1 cellular context compared by ENCODE assay signal in genomic region chr6:158853072-158853871, GRCh38.
A peak's percentile ranks its signal among the peaks of the same experiment; 100 is the strongest.
TF ChIP-seq lines count a peak whose summit lies in the region.

No MANE protein-coding gene starts in this region.

TF ChIP-seq in K562, 482 proteins besides CTCF, POLR2A, EP300 and RAD21 (continued from another document and continues in another):
- TF ChIP-seq REST (CRISPR knock-in tag; IDR thresholded peaks at IDR 0.05; ENCODE audit: low read depth) (no peak), LCOR (CRISPR knock-in tag; IDR thresholded peaks at IDR 0.05) (peak; percentile 90; the same call in 1 of the 2 replicates), POLR2H (tag; IDR thresholded peaks at IDR 0.05; ENCODE audit: low read depth) (no peak; the same call in 1 of the 2 replicates), E2F1 (CRISPR knock-in tag; IDR thresholded peaks at IDR 0.05) (peak; percentile 71; the same call in 1 of the 2 replicates), NFE2 (IDR thresholded peaks at IDR 0.05; ENCODE audit: low read depth) (peak; percentile 85), RBM22 (IDR thresholded peaks at IDR 0.05; ENCODE audit: low read depth, low read length, poor library complexity, severe bottlenecking) (no peak), ZNF717 (CRISPR knock-in tag; IDR thresholded peaks at IDR 0.05) (no peak), MYNN (IDR thresholded peaks at IDR 0.05) (peak; percentile 97), MYNN (CRISPR knock-in tag; IDR thresholded peaks at IDR 0.05) (no peak), TEAD4 (IDR thresholded peaks at IDR 0.05; ENCODE audit: low read length) (peak; percentile 99), TEAD4 (CRISPR knock-in tag; IDR thresholded peaks at IDR 0.05; ENCODE audit: borderline replicate concordance) (peak; percentile 98), CHCHD3 (CRISPR knock-in tag; IDR thresholded peaks at IDR 0.05) (no peak), ZBTB11 (CRISPR knock-in tag; IDR thresholded peaks at IDR 0.05) (peak in 1 of 3 experiments; percentile 85; a peak in 2 of 6 replicates), ZNF239 (CRISPR knock-in tag; IDR thresholded peaks at IDR 0.05) (no peak), KAT2B (IDR thresholded peaks at IDR 0.05; ENCODE audit: low read depth, low read length) (no peak), ZNF79 (CRISPR knock-in tag; IDR thresholded peaks at IDR 0.05; ENCODE audit: low read depth) (no peak), FOXK1 (CRISPR knock-in tag; IDR thresholded peaks at IDR 0.05; ENCODE audit: borderline replicate concordance) (peak; percentile 96), SP2 (IDR thresholded peaks at IDR 0.05; ENCODE audit: extremely low read depth, low read depth, low read length, poor library complexity, severe bottlenecking) (peak; percentile 29), ARNT (IDR thresholded peaks at IDR 0.05) (peak; percentile 99 to 100), ELF1 (tag; IDR thresholded peaks at IDR 0.05) (peak; percentile 75), ZBTB26 (CRISPR knock-in tag; IDR thresholded peaks at IDR 0.05) (peak; percentile 99), PTTG1 (tag; IDR thresholded peaks at IDR 0.05; ENCODE audit: low read depth) (no peak), HDAC6 (IDR thresholded peaks at IDR 0.05; ENCODE audit: low read depth, low read length) (0 out of 2 replicates have a peak, but pooled peaks have one; percentile 31), SMAD4 (CRISPR knock-in tag; conservative IDR thresholded peaks at IDR 0.05) (peak; percentile 84; the same call in 1 of the 2 replicates), FOXP1 (CRISPR knock-in tag; IDR thresholded peaks at IDR 0.05) (peak; percentile 96), STAT5B (CRISPR knock-in tag; IDR thresholded peaks at IDR 0.05) (no peak), ZNF124 (CRISPR knock-in tag; IDR thresholded peaks at IDR 0.05) (no peak), HDAC2 (IDR thresholded peaks at IDR 0.05) (peak; percentile 99), HLTF (IDR thresholded peaks at IDR 0.05) (peak; percentile 100), FOXP4 (CRISPR knock-in tag; IDR thresholded peaks at IDR 0.05; ENCODE audit: borderline replicate concordance) (peak; percentile 93; the same call in 1 of the 2 replicates), ZSCAN32 (CRISPR knock-in tag; IDR thresholded peaks at IDR 0.05) (no peak), MTF1 (CRISPR knock-in tag; IDR thresholded peaks at IDR 0.05; ENCODE audit: borderline replicate concordance) (no peak; the same call in 1 of the 2 replicates), MTA1 (IDR thresholded peaks at IDR 0.05; ENCODE audit: borderline replicate concordance) (peak; percentile 95), CCAR2 (IDR thresholded peaks at IDR 0.05; ENCODE audit: low read depth, low read length) (no peak), NR4A1 (CRISPR knock-in tag; IDR thresholded peaks at IDR 0.05) (no peak), NR4A1 (tag; IDR thresholded peaks at IDR 0.05) (peak; percentile 77), FOXK2 (conservative IDR thresholded peaks at IDR 0.05 in 1 of 2, IDR thresholded peaks at IDR 0.05 in 1 of 2; ENCODE audit: low read depth in 2 of 2) (peak; percentile 95 to 97), MAFF (IDR thresholded peaks at IDR 0.05; ENCODE audit: low read length) (peak; percentile 31; the same call in 1 of the 2 replicates), OTX1 (CRISPR knock-in tag; IDR thresholded peaks at IDR 0.05) (peak; percentile 98), KLF13 (tag; IDR thresholded peaks at IDR 0.05; ENCODE audit: borderline replicate concordance, low read depth) (peak; percentile 70; the same call in 1 of the 2 replicates), ZZZ3 (IDR thresholded peaks at IDR 0.05) (peak; percentile 77; the same call in 1 of the 2 replicates), MBD1 (CRISPR knock-in tag; IDR thresholded peaks at IDR 0.05) (no peak), JUND (IDR thresholded peaks at IDR 0.05; ENCODE audit: borderline replicate concordance, low read depth, low read length) (peak; percentile 99), JUND (tag; IDR thresholded peaks at IDR 0.05; ENCODE audit: borderline replicate concordance, low read depth, low read length) (peak; percentile 97; the same call in 2 of the 3 replicates), ZNF23 (CRISPR knock-in tag; IDR thresholded peaks at IDR 0.05) (no peak), GABPB2 (CRISPR knock-in tag; conservative IDR thresholded peaks at IDR 0.05) (no peak), SIN3A (IDR thresholded peaks at IDR 0.05; ENCODE audit: borderline replicate concordance in 2 of 2, control insufficient read depth in 1 of 2, low read depth in 2 of 2, low read length in 2 of 2) (no peak; a peak in 1 of 4 replicates), ZNF197 (CRISPR knock-in tag; IDR thresholded peaks at IDR 0.05; ENCODE audit: low read depth) (peak; percentile 66; the same call in 1 of the 2 replicates), HNRNPUL1 (IDR thresholded peaks at IDR 0.05; ENCODE audit: low read length) (no peak), NFRKB (IDR thresholded peaks at IDR 0.05; ENCODE audit: low read depth) (peak; percentile 89), ARID2 (IDR thresholded peaks at IDR 0.05) (peak; percentile 100), IFI16 (CRISPR knock-in tag; IDR thresholded peaks at IDR 0.05) (no peak), RBFOX2 (IDR thresholded peaks at IDR 0.05; ENCODE audit: low read depth, low read length) (peak; percentile 31; the same call in 1 of the 2 replicates), GATAD2A (IDR thresholded peaks at IDR 0.05) (peak; percentile 98), ZEB2 (IDR thresholded peaks at IDR 0.05) (peak; percentile 99), ZNF133 (CRISPR knock-in tag; IDR thresholded peaks at IDR 0.05) (no peak), PATZ1 (CRISPR knock-in tag; IDR thresholded peaks at IDR 0.05; ENCODE audit: borderline replicate concordance) (no peak), DACH1 (IDR thresholded peaks at IDR 0.05; ENCODE audit: partially characterized antibody) (peak; percentile 47)
